Comparison of ENCODE assay signal across 18 cellular contexts in genomic region chr19:5392476-5392875, GRCh38. TPM values are rescaled to one million over a fixed set of nuclear protein-coding genes. Genes with fewer than 3 reads are reported as not detected.
DNase-seq lines count a peak whose midpoint lies in the region; ATAC-seq, FAIRE-seq and TF ChIP-seq lines count a peak whose summit lies in the region.
"Had no signal": no experiment of that assay in that cellular context is flagged by ENCODE, and none has a peak within 500 bp of the region (broad histone marks: within the 10 kb centered on the region; RNA-seq: fewer than 3 reads in every experiment).

No MANE protein-coding gene starts in this region.

- no peak overlapping the region for H3K9ac ChIP-seq in SK-N-SH
- H3K9ac ChIP-seq: BLaER1 treated with 17β-estradiol and CSF1 and Interleukin-3, amounts not matched to agents 10 nM and 100 nM had no signal

- H3K4me3 ChIP-seq in SK-N-SH (ENCODE audit: low read depth in 2 of 2, low read length in 1 of 2) (no peak overlapping the region), heart left ventricle (no peak overlapping the region)
- H3K4me3 ChIP-seq: BLaER1 treated with 17β-estradiol and CSF1 and Interleukin-3, amounts not matched to agents 10 nM and 100 nM; HAP-1 had no signal

- H3K27me3 ChIP-seq in SK-N-SH (ENCODE audit: insufficient read depth): peaks cover 15% of the 10 kb centered on the region; the same call in 1 of the 2 replicates
- peaks cover 20 to 80% (median 44%) of the 10 kb centered on the region in 9 donors for H3K27me3 ChIP-seq in heart left ventricle

- H3K27ac Mint-ChIP-seq in neural crest cell (ENCODE audit: unreplicated experiment) (peak overlapping the region; percentile 76), HFFc6 (no peak overlapping the region)
- H3K27ac Mint-ChIP-seq: CD4-positive, CD25-positive, alpha-beta regulatory T cell had no signal

- H3K9me3 ChIP-seq in SK-N-SH: no peaks in the 10 kb centered on the region
- peaks cover 0 to 15% (median 0%) of the 10 kb centered on the region in 12 donors for H3K9me3 ChIP-seq in heart left ventricle
- H3K9me3 ChIP-seq: HAP-1 had no signal

- H3K79me2 ChIP-seq in SK-N-SH (ENCODE audit: insufficient read depth): no peaks in the 10 kb centered on the region

- TF ChIP-seq EP300 in SK-N-SH (IDR thresholded peaks at IDR 0.05; ENCODE audit: borderline replicate concordance in 1 of 2, low read depth in 1 of 2, low read length in 1 of 2): no peak

- H3K36me3 Mint-ChIP-seq in neural crest cell (ENCODE audit: low read depth): no peaks in the 10 kb centered on the region
- peaks cover 3% of the 10 kb centered on the region; the same call in 1 of the 2 replicates for H3K36me3 Mint-ChIP-seq in HFFc6 (ENCODE audit: low read depth)
- H3K36me3 Mint-ChIP-seq: CD4-positive, CD25-positive, alpha-beta regulatory T cell had no signal

- CTCF ChIA-PET in SK-N-SH (lab: Yijun Ruan, JAX): interaction anchor here (1.3 to 1.4 kb wide), 2 partner anchors 15 to 181 kb away, joined by 3 to 4 read pairs; no protein-coding TSS in a partner anchor

- no peak for TF ChIP-seq POLR2A in heart left ventricle (IDR thresholded peaks at IDR 0.05)

- no peaks in the 10 kb centered on the region for H3K9me2 ChIP-seq in SK-N-SH

- no peaks in the 10 kb centered on the region for H3F3A ChIP-seq in SK-N-SH (replicated peaks; ENCODE audit: insufficient read depth)

- ATAC-seq in heart left ventricle: no peak

- peaks cover 0 to 5% of the 10 kb centered on the region in 2 experiments; a peak in 1 of 4 replicates for H3K4me1 ChIP-seq in SK-N-SH (ENCODE audit: control insufficient read depth in 1 of 2, insufficient read depth in 2 of 2, low read depth in 1 of 2, low read length in 1 of 2)
- no peaks in the 10 kb centered on the region for H3K4me1 ChIP-seq in heart left ventricle
- H3K4me1 ChIP-seq: HAP-1 had no signal

- H3K4me1 Mint-ChIP-seq in neural crest cell: peaks cover 44% of the 10 kb centered on the region
- no peaks in the 10 kb centered on the region for H3K4me1 Mint-ChIP-seq in HFFc6 (ENCODE audit: low read depth)
- H3K4me1 Mint-ChIP-seq: CD4-positive, CD25-positive, alpha-beta regulatory T cell had no signal

- no peak overlapping the region for H2AFZ ChIP-seq in SK-N-SH (ENCODE audit: low read depth)

- H3K9me3 Mint-ChIP-seq in neural crest cell (no peaks in the 10 kb centered on the region), HFFc6 (peaks cover 6% of the 10 kb centered on the region)

- no peak for TF ChIP-seq RAD21 in SK-N-SH (IDR thresholded peaks at IDR 0.05; ENCODE audit: low read length)

- H3K27ac ChIP-seq in SK-N-SH (ENCODE audit: low read depth in 2 of 2, low read length in 1 of 2) (no peak overlapping the region), heart left ventricle (no peak overlapping the region)
- H3K27ac ChIP-seq: BLaER1 treated with 17β-estradiol and CSF1 and Interleukin-3, amounts not matched to agents 10 nM and 100 nM; HL-60 had no signal

- DNase-seq in DMS 273 (lab: John Stamatoyannopoulos, UW; ENCODE audit: unreplicated experiment): peak; percentile 89
- DNase-seq in NCI-H2171 (lab: John Stamatoyannopoulos, UW): peak; percentile 79
- peak; percentile 77 for DNase-seq in SK-N-SH
- DNase-seq in neural crest cell (ENCODE audit: low read depth, low spot score): no peak
- no peak for DNase-seq in NK-92 treated with Interleukin-12 subunit alpha and Interleukin-12 subunit beta, amount 100 ng/mL, for 24 hours (lab: John Stamatoyannopoulos, UW)
- DNase-seq in heart left ventricle: no peak
- DNase-seq in HTR-8/SVneo (ENCODE audit: insufficient read length, low spot score): no peak
- no peak for DNase-seq in HFFc6
- DNase-seq: ACHN; CD4-positive, CD25-positive, alpha-beta regulatory T cell; DMS153; DND-41; GDM1; GOT3 had no signal

- FAIRE-seq in HTR-8/SVneo (lab: Jason Lieb, UNC): no peak
- FAIRE-seq: GM12892 had no signal

- no peaks in the 10 kb centered on the region for H4K20me1 ChIP-seq in SK-N-SH (ENCODE audit: insufficient read depth)

- H3K4me3 Mint-ChIP-seq in neural crest cell (no peak overlapping the region), HFFc6 (no peak overlapping the region)

- peaks cover 23% of the 10 kb centered on the region for H3K27me3 Mint-ChIP-seq in neural crest cell (ENCODE audit: low read depth)
- peaks cover 54% of the 10 kb centered on the region for H3K27me3 Mint-ChIP-seq in HFFc6 (ENCODE audit: insufficient read depth)

- no peaks in the 10 kb centered on the region for H3K36me3 ChIP-seq in SK-N-SH (replicated peaks in 1 of 2; ENCODE audit: control insufficient read depth in 1 of 2, insufficient read depth in 2 of 2, low read length in 1 of 2)
- no peaks in the 10 kb centered on the region for H3K36me3 ChIP-seq in heart left ventricle
- H3K36me3 ChIP-seq: BLaER1 treated with 17β-estradiol and CSF1 and Interleukin-3, amounts not matched to agents 10 nM and 100 nM; HAP-1 had no signal

- POLR2A ChIA-PET in SK-N-SH (lab: Yijun Ruan, JAX): no interaction called here

- 10% methylated on average over 4 of the region's 8 CpGs for WGBS in SK-N-SH (ENCODE audit: low lambda C conversion rate)
- 41 to 56% (median 52%) methylated on average over 8 of the region's 8 CpGs for WGBS in heart left ventricle, 4 donors

- intact Hi-C loops in heart left ventricle (cut with DNase I): no loop called here

- H3K4me2 ChIP-seq in SK-N-SH: no peak overlapping the region
- H3K4me2 ChIP-seq: BLaER1 treated with 17β-estradiol and CSF1 and Interleukin-3, amounts not matched to agents 10 nM and 100 nM had no signal

- TF ChIP-seq CTCF in SK-N-SH (IDR thresholded peaks at IDR 0.05): no peak
- no peak for TF ChIP-seq CTCF in neural crest cell (conservative IDR thresholded peaks at IDR 0.05)
- no peak for TF ChIP-seq CTCF in heart left ventricle (IDR thresholded peaks at IDR 0.05)
- no peak for TF ChIP-seq CTCF in HFFc6 (IDR thresholded peaks at IDR 0.05)

TF ChIP-seq in SK-N-SH, 30 proteins besides CTCF, POLR2A, EP300 and RAD21:
- TF ChIP-seq GABPA (IDR thresholded peaks at IDR 0.05; ENCODE audit: low read depth) (no peak), ELF1 (IDR thresholded peaks at IDR 0.05) (no peak), ZBTB33 (IDR thresholded peaks at IDR 0.05; ENCODE audit: borderline replicate concordance, low read depth) (no peak), MXI1 (IDR thresholded peaks at IDR 0.05; ENCODE audit: low read depth, low read length) (no peak), FOXJ3 (CRISPR knock-in tag; IDR thresholded peaks at IDR 0.05) (no peak), TAF1 (IDR thresholded peaks at IDR 0.05; ENCODE audit: borderline replicate concordance, low read depth, low read length) (no peak), EZH2phosphoT487 (IDR thresholded peaks at IDR 0.05; ENCODE audit: borderline replicate concordance, low read depth) (no peak), USF2 (IDR thresholded peaks at IDR 0.05; ENCODE audit: borderline replicate concordance, low read depth, low read length) (no peak)
- TF ChIP-seq, protein P1, sequence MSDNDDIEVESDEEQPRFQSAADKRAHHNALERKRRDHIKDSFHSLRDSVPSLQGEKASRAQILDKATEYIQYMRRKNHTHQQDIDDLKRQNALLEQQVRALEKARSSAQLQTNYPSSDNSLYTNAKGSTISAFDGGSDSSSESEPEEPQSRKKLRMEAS (IDR thresholded peaks at IDR 0.05; ENCODE audit: low read depth): no peak

RNA-seq across cellular contexts. Expression of gene PTPRS, which starts 51.9 kb away (rescaled TPM):
- polyA plus RNA-seq in SK-N-SH (2012; rRNA removed) (57.1 and 91.0 TPM in 2 replicates), heart left ventricle (10 to 100 TPM in 1 of 2 donors, 1 to 10 TPM in 1; 6.3 to 10.6 TPM)
- polyA plus RNA-seq in SK-N-SH (2012; cell fraction: cytosol; rRNA removed): 27.1 and 43.7 TPM in 2 replicates
- polyA plus RNA-seq in SK-N-SH (2012; cell fraction: nucleus; rRNA removed): 144 and 167 TPM in 2 replicates
- total RNA-seq in neural crest cell (333 and 357 TPM in 2 replicates), heart left ventricle (100 to 1,000 TPM in 1 of 9 donors, 10 to 100 TPM in 8; 20.0 to 113 (median 33.0) TPM)
- total RNA-seq in HFFc6 (2021; fragmentation: NEBNext Ultra II Directional; extraction: Animal tissue kit (Norgen Biotek cat#: 25700)): 100 to 1,000 TPM in 2 of 6 experiments, 10 to 100 TPM in 4; 78.4 to 102 (median 96.8) TPM

Comparison
In these comparisons a context has a peak if more than half of its experiments do, and no peak if none do; other contexts are left out.
1. DNase-seq: peak in DMS 273 (single experiment), NCI-H2171 (single experiment) and SK-N-SH (single experiment); none in neural crest cell (single experiment), NK-92 treated with Interleukin-12 subunit alpha and Interleukin-12 subunit beta, amount 100 ng/mL, for 24 hours (single experiment), heart left ventricle (0 of 5), HTR-8/SVneo (single experiment) and HFFc6 (single experiment).